Comparison of ENCODE assay signal across 22 cellular contexts in the genomic region with DNA sequence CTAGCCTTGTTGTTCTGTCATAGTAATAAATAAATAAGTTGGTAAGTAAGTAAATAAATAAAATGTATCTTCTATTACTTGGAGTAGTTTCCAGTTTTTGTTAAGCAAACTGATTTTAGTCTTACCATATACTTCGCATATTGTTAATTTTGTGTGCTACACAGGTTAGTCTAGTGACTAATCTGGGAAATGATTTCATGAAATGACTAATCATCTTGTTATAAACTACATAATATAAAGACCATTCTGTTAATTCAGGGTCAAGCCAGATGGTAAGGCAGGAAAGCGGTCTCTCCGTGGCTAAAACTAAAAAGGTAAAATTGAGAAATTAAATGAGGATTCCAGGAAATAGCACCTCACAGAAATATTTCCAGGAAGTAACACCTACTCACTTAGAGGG. TPM values are rescaled to one million over a fixed set of nuclear protein-coding genes. Genes with fewer than 3 reads are reported as not detected.
DNase-seq lines count a peak whose midpoint lies in the region; ATAC-seq, FAIRE-seq and TF ChIP-seq lines count a peak whose summit lies in the region.
"Had no signal": no experiment of that assay in that cellular context is flagged by ENCODE, and none has a peak within 500 bp of the region (broad histone marks: within the 10 kb centered on the region; RNA-seq: fewer than 3 reads in every experiment).

No MANE protein-coding gene starts in this region.

- CTCF ChIA-PET in T-cell (lab: Charles Lee) = no interaction called here

- H3K27me3 ChIP-seq in skeletal muscle satellite cell (ENCODE audit: control insufficient read depth, insufficient read depth, low read length) = no peaks in the 10 kb centered on the region
- H3K27me3 ChIP-seq in small intestine (ENCODE audit: control insufficient read depth in 2 of 2, insufficient read depth in 2 of 2, low read length in 2 of 2) = no peaks in the 10 kb centered on the region

- no peak overlapping the region for H3K4me3 Mint-ChIP-seq in T-helper 2 cell treated with Interferon-gamma antibody and Interleukin-4, amounts not matched to agents 5 μg/mL and 100 μg/mL, for 36 hours
- no peak overlapping the region for H3K4me3 Mint-ChIP-seq in T-cell

- H3K9ac ChIP-seq in skeletal muscle satellite cell (ENCODE audit: low read depth, low read length) = no peak overlapping the region

- no peak for FAIRE-seq in small intestine (lab: Jason Lieb, UNC)
- FAIRE-seq: H54 had no signal

- POLR2A ChIA-PET in T-cell (lab: Charles Lee) = no interaction called here

- TF ChIP-seq CTCF in astrocyte of the spinal cord (IDR thresholded peaks at IDR 0.05; ENCODE audit: low read depth, low read length) = no peak

- no peaks in the 10 kb centered on the region for H3K36me3 Mint-ChIP-seq in T-helper 2 cell treated with Interferon-gamma antibody and Interleukin-4, amounts not matched to agents 5 μg/mL and 100 μg/mL, for 36 hours (ENCODE audit: low read depth)
- no peaks in the 10 kb centered on the region for H3K36me3 Mint-ChIP-seq in T-cell

- H3K36me3 ChIP-seq in skeletal muscle satellite cell (ENCODE audit: insufficient read depth, low read length) (no peaks in the 10 kb centered on the region), small intestine (ENCODE audit: control insufficient read depth in 2 of 2, insufficient read depth in 2 of 2, low read length in 2 of 2) (no peaks in the 10 kb centered on the region)

- no peaks in the 10 kb centered on the region for H3K9me3 Mint-ChIP-seq in T-helper 2 cell treated with Interferon-gamma antibody and Interleukin-4, amounts not matched to agents 5 μg/mL and 100 μg/mL, for 36 hours
- peaks cover 0 to 4% (median 4%) of the 10 kb centered on the region in 3 donors for H3K9me3 Mint-ChIP-seq in T-cell

- no peak overlapping the region for H3K27ac ChIP-seq in small intestine (ENCODE audit: low read depth in 1 of 2, low read length in 1 of 2)

- H3K27ac Mint-ChIP-seq in T-helper 2 cell treated with Interferon-gamma antibody and Interleukin-4, amounts not matched to agents 5 μg/mL and 100 μg/mL, for 36 hours = no peak overlapping the region
- H3K27ac Mint-ChIP-seq in T-cell = no peak overlapping the region

- peaks cover 7% of the 10 kb centered on the region for H3K4me1 ChIP-seq in skeletal muscle satellite cell (ENCODE audit: control insufficient read depth, insufficient read depth, low read length)
- H3K4me1 ChIP-seq in small intestine (ENCODE audit: control insufficient read depth in 2 of 2, insufficient read depth in 1 of 2, low read depth in 1 of 2, low read length in 1 of 2) = no peaks in the 10 kb centered on the region

- 78 to 86% (median 81%) methylated on average over 3 of the region's 3 CpGs for WGBS in small intestine, 3 donors

- DNase-seq in HT1080 (ENCODE audit: low read depth) = peak; percentile 65
- peak; percentile 14 for DNase-seq in astrocyte of the spinal cord (ENCODE audit: low read depth, low spot score)
- peak; percentile 16 for DNase-seq in glomerular endothelial cell (ENCODE audit: extremely low read depth, low read depth, low spot score)
- DNase-seq in small intestine = no peak
- no peak for DNase-seq in T-helper 2 cell treated with Interferon-gamma antibody and Interleukin-4, amounts not matched to agents 5 μg/mL and 100 μg/mL, for 36 hours (ENCODE audit: low spot score)
- no peak for DNase-seq in T-cell
- DNase-seq: ACHN, C1 segment of cervical spinal cord, DMS 273 treated with DMSO at 0.1 percent for 48 hours, DND-41, GDM1, NCI-H1048, NCI-H1436, NCI-H2029, NCI-H446, SIG-M5 had no signal

- in situ Hi-C loops in astrocyte of the spinal cord (cut with HindIII; ENCODE audit: low sequenced_read_pairs) = no loop called here

- H3K4me2 ChIP-seq in skeletal muscle satellite cell (ENCODE audit: low read length) = peak overlapping the region; percentile 18

- H3K9me3 ChIP-seq in skeletal muscle satellite cell (replicated peaks; ENCODE audit: low read length) (no peaks in the 10 kb centered on the region), small intestine (ENCODE audit: control insufficient read depth, low read depth) (no peaks in the 10 kb centered on the region)

- ATAC-seq in T-cell (replicated peaks in 1 of 4) = no peak
- ATAC-seq: SK-N-SH treated with all-trans-retinoic acid at 6 μM for 48 hours had no signal

- H3K4me1 Mint-ChIP-seq in T-helper 2 cell treated with Interferon-gamma antibody and Interleukin-4, amounts not matched to agents 5 μg/mL and 100 μg/mL, for 36 hours (ENCODE audit: low read depth) = no peaks in the 10 kb centered on the region
- no peaks in the 10 kb centered on the region for H3K4me1 Mint-ChIP-seq in T-cell

- no peaks in the 10 kb centered on the region for H3K27me3 Mint-ChIP-seq in T-helper 2 cell treated with Interferon-gamma antibody and Interleukin-4, amounts not matched to agents 5 μg/mL and 100 μg/mL, for 36 hours (ENCODE audit: low read depth)
- H3K27me3 Mint-ChIP-seq in T-cell = no peaks in the 10 kb centered on the region

- H3K4me3 ChIP-seq in astrocyte of the spinal cord (ENCODE audit: low read depth, low read length) (no peak overlapping the region), skeletal muscle satellite cell (ENCODE audit: low read length) (no peak overlapping the region), small intestine (ENCODE audit: low read depth in 1 of 2, low read length in 2 of 2) (no peak overlapping the region)

RNA-seq across cellular contexts. Expression of gene FOXP2, which starts 58.5 kb away (rescaled TPM):
- total RNA-seq in HT1080 (2014; rRNA removed; shearing (Covaris generic)) = 0.37 and 0.74 TPM in 2 replicates
- 0.88 and 1.7 TPM in 2 replicates for polyA plus RNA-seq in HT1080 (2015; cell fraction: cytosol; rRNA removed)
- 0.87 and 1.7 TPM in 2 replicates for polyA plus RNA-seq in HT1080 (2015; cell fraction: nucleus; rRNA removed)
- 0.68 and 3.5 TPM in 2 replicates for total RNA-seq in glomerular endothelial cell
- total RNA-seq in skeletal muscle satellite cell (2012; rRNA removed) = 0.66 and 1.5 TPM in 2 replicates
- polyA plus RNA-seq in small intestine = 1 to 10 TPM; 1.7 to 4.3 (median 2.9) TPM
- total RNA-seq in T-cell = under 1 TPM in 1 of 5 donors, not detected in 4; 0.19 TPM
- total RNA-seq: M059J, OCI-LY7, RPMI7951 had no signal

Comparison
In these comparisons a context has a peak if more than half of its experiments do, and no peak if none do; other contexts are left out.
1. DNase-seq: peak in HT1080 (single experiment), astrocyte of the spinal cord (single experiment) and glomerular endothelial cell (single experiment); none in small intestine (single experiment), T-helper 2 cell treated with Interferon-gamma antibody and Interleukin-4, amounts not matched to agents 5 μg/mL and 100 μg/mL, for 36 hours (single experiment) and T-cell (0 of 34).